1 cellular context compared by ENCODE assay signal in the genomic region with DNA sequence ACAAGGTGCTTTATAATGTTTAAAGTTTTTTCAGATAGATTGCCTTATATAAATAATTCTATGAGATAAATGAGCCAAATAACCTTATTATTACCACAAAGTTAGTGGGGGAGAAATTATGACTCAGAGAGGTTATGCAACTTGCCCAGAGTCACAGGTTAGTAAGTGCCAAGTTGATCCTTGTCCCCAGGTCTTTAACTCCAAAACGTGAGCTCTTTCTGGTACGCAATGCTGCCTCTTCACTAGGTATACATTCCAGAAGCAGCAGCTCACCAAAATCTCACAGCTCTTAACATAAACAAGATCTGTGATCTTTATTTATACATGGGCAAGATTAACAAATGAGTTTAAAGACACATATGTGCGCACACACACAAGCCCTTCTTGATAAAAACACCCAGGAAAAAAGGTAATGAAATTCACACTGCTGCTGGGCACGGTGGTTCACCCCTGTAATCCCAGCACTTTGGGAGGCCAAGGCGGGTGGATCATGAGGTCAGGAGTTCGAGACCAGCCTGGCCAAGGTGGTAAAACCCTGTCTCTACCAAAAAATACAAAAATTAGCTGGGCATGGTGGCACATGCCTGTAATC.
TF ChIP-seq lines count a peak whose summit lies in the region.

No MANE protein-coding gene starts in this region.

TF ChIP-seq in HepG2, 621 proteins besides CTCF, POLR2A, EP300 and RAD21 (continued from another document and continues in another):
- TF ChIP-seq, protein P1, sequence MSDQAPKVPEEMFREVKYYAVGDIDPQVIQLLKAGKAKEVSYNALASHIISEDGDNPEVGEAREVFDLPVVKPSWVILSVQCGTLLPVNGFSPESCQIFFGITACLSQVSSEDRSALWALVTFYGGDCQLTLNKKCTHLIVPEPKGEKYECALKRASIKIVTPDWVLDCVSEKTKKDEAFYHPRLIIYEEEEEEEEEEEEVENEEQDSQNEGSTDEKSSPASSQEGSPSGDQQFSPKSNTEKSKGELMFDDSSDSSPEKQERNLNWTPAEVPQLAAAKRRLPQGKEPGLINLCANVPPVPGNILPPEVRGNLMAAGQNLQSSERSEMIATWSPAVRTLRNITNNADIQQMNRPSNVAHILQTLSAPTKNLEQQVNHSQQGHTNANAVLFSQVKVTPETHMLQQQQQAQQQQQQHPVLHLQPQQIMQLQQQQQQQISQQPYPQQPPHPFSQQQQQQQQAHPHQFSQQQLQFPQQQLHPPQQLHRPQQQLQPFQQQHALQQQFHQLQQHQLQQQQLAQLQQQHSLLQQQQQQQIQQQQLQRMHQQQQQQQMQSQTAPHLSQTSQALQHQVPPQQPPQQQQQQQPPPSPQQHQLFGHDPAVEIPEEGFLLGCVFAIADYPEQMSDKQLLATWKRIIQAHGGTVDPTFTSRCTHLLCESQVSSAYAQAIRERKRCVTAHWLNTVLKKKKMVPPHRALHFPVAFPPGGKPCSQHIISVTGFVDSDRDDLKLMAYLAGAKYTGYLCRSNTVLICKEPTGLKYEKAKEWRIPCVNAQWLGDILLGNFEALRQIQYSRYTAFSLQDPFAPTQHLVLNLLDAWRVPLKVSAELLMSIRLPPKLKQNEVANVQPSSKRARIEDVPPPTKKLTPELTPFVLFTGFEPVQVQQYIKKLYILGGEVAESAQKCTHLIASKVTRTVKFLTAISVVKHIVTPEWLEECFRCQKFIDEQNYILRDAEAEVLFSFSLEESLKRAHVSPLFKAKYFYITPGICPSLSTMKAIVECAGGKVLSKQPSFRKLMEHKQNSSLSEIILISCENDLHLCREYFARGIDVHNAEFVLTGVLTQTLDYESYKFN (CRISPR knock-in tag; conservative IDR thresholded peaks at IDR 0.05) = peak; percentile 69
- TF ChIP-seq ZNF264 (CRISPR knock-in tag; IDR thresholded peaks at IDR 0.05) (peak; percentile 88), ZNF331 (CRISPR knock-in tag; IDR thresholded peaks at IDR 0.05) (peak; percentile 36; the same call in 1 of the 2 replicates), ZNF253 (CRISPR knock-in tag; IDR thresholded peaks at IDR 0.05; ENCODE audit: borderline replicate concordance) (no peak), MTF2 (CRISPR knock-in tag; IDR thresholded peaks at IDR 0.05; ENCODE audit: borderline replicate concordance) (no peak), ERF (CRISPR knock-in tag; IDR thresholded peaks at IDR 0.05) (0 out of 2 replicates have a peak, but pooled peaks have one; percentile 47), ZSCAN20 (CRISPR knock-in tag; IDR thresholded peaks at IDR 0.05; ENCODE audit: borderline replicate concordance) (no peak), ATF3 (CRISPR knock-in tag; IDR thresholded peaks at IDR 0.05) (peak; percentile 87), LBX2 (CRISPR knock-in tag; IDR thresholded peaks at IDR 0.05; ENCODE audit: borderline replicate concordance) (no peak), SAP130 (CRISPR knock-in tag; IDR thresholded peaks at IDR 0.05; ENCODE audit: low read depth) (peak; percentile 55; the same call in 1 of the 2 replicates), ZC3H13 (CRISPR knock-in tag; IDR thresholded peaks at IDR 0.05) (no peak), PREB (CRISPR knock-in tag; IDR thresholded peaks at IDR 0.05) (no peak), BHLHE40 (IDR thresholded peaks at IDR 0.05; ENCODE audit: low read length) (peak; percentile 97), ZBTB40 (IDR thresholded peaks at IDR 0.05) (no peak; the same call in 1 of the 2 replicates), ZBTB40 (CRISPR knock-in tag; IDR thresholded peaks at IDR 0.05) (peak; percentile 92), ZNF644 (CRISPR knock-in tag; IDR thresholded peaks at IDR 0.05; ENCODE audit: low read depth) (0 out of 2 replicates have a peak, but pooled peaks have one; percentile 37), TEF (CRISPR knock-in tag; IDR thresholded peaks at IDR 0.05) (peak; percentile 85; the same call in 1 of the 2 replicates), ZFP36 (IDR thresholded peaks at IDR 0.05; ENCODE audit: borderline replicate concordance, low read depth, low read length, partially characterized antibody) (no peak), SOX6 (IDR thresholded peaks at IDR 0.05) (no peak), SOX6 (CRISPR knock-in tag; IDR thresholded peaks at IDR 0.05) (peak; percentile 58), CAMTA2 (CRISPR knock-in tag; IDR thresholded peaks at IDR 0.05; ENCODE audit: borderline replicate concordance) (no peak), KAT2B (IDR thresholded peaks at IDR 0.05; ENCODE audit: borderline replicate concordance, low read depth, low read length) (no peak), CREB1 (IDR thresholded peaks at IDR 0.05) (no peak), CREB1 (CRISPR knock-in tag; IDR thresholded peaks at IDR 0.05) (peak; percentile 47), ZFX (CRISPR knock-in tag; IDR thresholded peaks at IDR 0.05; ENCODE audit: low read depth) (no peak), BORCS8-MEF2B (CRISPR knock-in tag; IDR thresholded peaks at IDR 0.05) (no peak), ZNF619 (CRISPR knock-in tag; IDR thresholded peaks at IDR 0.05) (no peak)
- TF ChIP-seq, protein P2, sequence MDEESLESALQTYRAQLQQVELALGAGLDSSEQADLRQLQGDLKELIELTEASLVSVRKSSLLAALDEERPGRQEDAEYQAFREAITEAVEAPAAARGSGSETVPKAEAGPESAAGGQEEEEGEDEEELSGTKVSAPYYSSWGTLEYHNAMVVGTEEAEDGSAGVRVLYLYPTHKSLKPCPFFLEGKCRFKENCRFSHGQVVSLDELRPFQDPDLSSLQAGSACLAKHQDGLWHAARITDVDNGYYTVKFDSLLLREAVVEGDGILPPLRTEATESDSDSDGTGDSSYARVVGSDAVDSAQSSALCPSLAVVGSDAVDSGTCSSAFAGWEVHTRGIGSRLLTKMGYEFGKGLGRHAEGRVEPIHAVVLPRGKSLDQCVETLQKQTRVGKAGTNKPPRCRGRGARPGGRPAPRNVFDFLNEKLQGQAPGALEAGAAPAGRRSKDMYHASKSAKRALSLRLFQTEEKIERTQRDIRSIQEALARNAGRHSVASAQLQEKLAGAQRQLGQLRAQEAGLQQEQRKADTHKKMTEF (CRISPR knock-in tag; IDR thresholded peaks at IDR 0.05) = no peak
- TF ChIP-seq, protein P3, sequence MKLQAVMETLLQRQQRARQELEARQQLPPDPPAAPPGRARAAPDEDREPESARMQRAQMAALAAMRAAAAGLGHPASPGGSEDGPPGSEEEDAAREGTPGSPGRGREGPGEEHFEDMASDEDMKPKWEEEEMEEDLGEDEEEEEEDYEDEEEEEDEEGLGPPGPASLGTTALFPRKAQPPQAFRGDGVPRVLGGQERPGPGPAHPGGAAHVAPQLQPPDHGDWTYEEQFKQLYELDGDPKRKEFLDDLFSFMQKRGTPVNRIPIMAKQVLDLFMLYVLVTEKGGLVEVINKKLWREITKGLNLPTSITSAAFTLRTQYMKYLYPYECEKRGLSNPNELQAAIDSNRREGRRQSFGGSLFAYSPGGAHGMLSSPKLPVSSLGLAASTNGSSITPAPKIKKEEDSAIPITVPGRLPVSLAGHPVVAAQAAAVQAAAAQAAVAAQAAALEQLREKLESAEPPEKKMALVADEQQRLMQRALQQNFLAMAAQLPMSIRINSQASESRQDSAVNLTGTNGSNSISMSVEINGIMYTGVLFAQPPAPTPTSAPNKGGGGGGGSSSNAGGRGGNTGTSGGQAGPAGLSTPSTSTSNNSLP (IDR thresholded peaks at IDR 0.05; ENCODE audit: low read depth, low read length) = peak; percentile 70; the same call in 1 of the 2 replicates
- TF ChIP-seq, protein P4, sequence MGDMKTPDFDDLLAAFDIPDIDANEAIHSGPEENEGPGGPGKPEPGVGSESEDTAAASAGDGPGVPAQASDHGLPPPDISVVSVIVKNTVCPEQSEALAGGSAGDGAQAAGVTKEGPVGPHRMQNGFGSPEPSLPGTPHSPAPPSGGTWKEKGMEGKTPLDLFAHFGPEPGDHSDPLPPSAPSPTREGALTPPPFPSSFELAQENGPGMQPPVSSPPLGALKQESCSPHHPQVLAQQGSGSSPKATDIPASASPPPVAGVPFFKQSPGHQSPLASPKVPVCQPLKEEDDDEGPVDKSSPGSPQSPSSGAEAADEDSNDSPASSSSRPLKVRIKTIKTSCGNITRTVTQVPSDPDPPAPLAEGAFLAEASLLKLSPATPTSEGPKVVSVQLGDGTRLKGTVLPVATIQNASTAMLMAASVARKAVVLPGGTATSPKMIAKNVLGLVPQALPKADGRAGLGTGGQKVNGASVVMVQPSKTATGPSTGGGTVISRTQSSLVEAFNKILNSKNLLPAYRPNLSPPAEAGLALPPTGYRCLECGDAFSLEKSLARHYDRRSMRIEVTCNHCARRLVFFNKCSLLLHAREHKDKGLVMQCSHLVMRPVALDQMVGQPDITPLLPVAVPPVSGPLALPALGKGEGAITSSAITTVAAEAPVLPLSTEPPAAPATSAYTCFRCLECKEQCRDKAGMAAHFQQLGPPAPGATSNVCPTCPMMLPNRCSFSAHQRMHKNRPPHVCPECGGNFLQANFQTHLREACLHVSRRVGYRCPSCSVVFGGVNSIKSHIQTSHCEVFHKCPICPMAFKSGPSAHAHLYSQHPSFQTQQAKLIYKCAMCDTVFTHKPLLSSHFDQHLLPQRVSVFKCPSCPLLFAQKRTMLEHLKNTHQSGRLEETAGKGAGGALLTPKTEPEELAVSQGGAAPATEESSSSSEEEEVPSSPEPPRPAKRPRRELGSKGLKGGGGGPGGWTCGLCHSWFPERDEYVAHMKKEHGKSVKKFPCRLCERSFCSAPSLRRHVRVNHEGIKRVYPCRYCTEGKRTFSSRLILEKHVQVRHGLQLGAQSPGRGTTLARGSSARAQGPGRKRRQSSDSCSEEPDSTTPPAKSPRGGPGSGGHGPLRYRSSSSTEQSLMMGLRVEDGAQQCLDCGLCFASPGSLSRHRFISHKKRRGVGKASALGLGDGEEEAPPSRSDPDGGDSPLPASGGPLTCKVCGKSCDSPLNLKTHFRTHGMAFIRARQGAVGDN (CRISPR knock-in tag; IDR thresholded peaks at IDR 0.05) = peak; percentile 24; the same call in 1 of the 2 replicates
